8 cellular contexts compared by ENCODE assay signal in genomic region chr15:67125589-67126502, GRCh38.
A peak's percentile ranks its signal among the peaks of the same experiment; 100 is the strongest.
DNase-seq lines count a peak whose midpoint lies in the region; ATAC-seq and TF ChIP-seq lines count a peak whose summit lies in the region.

No MANE protein-coding gene starts in this region.

- no peaks in the 10 kb centered on the region for H3K27me3 ChIP-seq in Peyer's patch

- peaks cover 3 to 36% (median 9%) of the 10 kb centered on the region in 4 donors for H3K4me1 ChIP-seq in Peyer's patch

- H3K4me3 ChIP-seq in Peyer's patch = no peak overlapping the region

- no peak for TF ChIP-seq POLR2A in Peyer's patch (IDR thresholded peaks at IDR 0.05)

- ATAC-seq in HG02610 (IDR thresholded peaks at IDR 0.05; ENCODE audit: unreplicated experiment) = no peak

- no peaks in the 10 kb centered on the region for H3K36me3 Mint-ChIP-seq in progenitor cell of endocrine pancreas (ENCODE audit: insufficient read depth)

- H3K4me1 Mint-ChIP-seq in progenitor cell of endocrine pancreas (ENCODE audit: low read depth) = peaks cover 26% of the 10 kb centered on the region

- H3K27me3 Mint-ChIP-seq in progenitor cell of endocrine pancreas = no peaks in the 10 kb centered on the region

- H3K9me3 ChIP-seq in Peyer's patch = no peaks in the 10 kb centered on the region

- peak; percentile 93 for DNase-seq in GM03348 (ENCODE audit: low spot score)
- peak in 1 of 3 donors; percentile 67 for DNase-seq in Peyer's patch
- DNase-seq in epidermal melanocyte (ENCODE audit: insufficient read length, low spot score) = peak; percentile 68
- DNase-seq in non-pigmented ciliary epithelial cell (ENCODE audit: low read depth) = peak; percentile 96
- no peak for DNase-seq in 8988T
- DNase-seq in NCI-H187 (lab: John Stamatoyannopoulos, UW) = no peak
- DNase-seq in progenitor cell of endocrine pancreas (ENCODE audit: low spot score, unreplicated experiment) = no peak

- H3K27ac Mint-ChIP-seq in progenitor cell of endocrine pancreas = no peak overlapping the region

- no peaks in the 10 kb centered on the region for H3K36me3 ChIP-seq in Peyer's patch

- no peak for TF ChIP-seq CTCF in Peyer's patch (IDR thresholded peaks at IDR 0.05)
- TF ChIP-seq CTCF in progenitor cell of endocrine pancreas (IDR thresholded peaks at IDR 0.05; ENCODE audit: unreplicated experiment) = no peak

- peak overlapping the region; percentile 61 to 71 (median 65) for H3K27ac ChIP-seq in Peyer's patch

- H3K4me3 Mint-ChIP-seq in progenitor cell of endocrine pancreas (ENCODE audit: low read depth) = no peak overlapping the region

- H3K9me3 Mint-ChIP-seq in progenitor cell of endocrine pancreas (ENCODE audit: low read depth) = no peaks in the 10 kb centered on the region

Comparison
In these comparisons a context has a peak if more than half of its experiments do, and no peak if none do; other contexts are left out.
1. DNase-seq: peak in GM03348 (single experiment), epidermal melanocyte (single experiment) and non-pigmented ciliary epithelial cell (single experiment); none in 8988T (single experiment), NCI-H187 (0 of 2) and progenitor cell of endocrine pancreas (single experiment).